ENCODE assay signal across 14 cellular contexts in genomic region chr7:43577485-43577951, GRCh38. TPM values are rescaled to one million over a fixed set of nuclear protein-coding genes. Genes with fewer than 3 reads are reported as not detected.
DNase-seq lines count a peak whose midpoint lies in the region; ATAC-seq and TF ChIP-seq lines count a peak whose summit lies in the region.
"Had no signal": no experiment of that assay in that cellular context is flagged by ENCODE, and none has a peak within 500 bp of the region (broad histone marks: within the 10 kb centered on the region; RNA-seq: fewer than 3 reads in every experiment).

No MANE protein-coding gene starts in this region.

- peak overlapping the region; percentile 30 for H2AFZ ChIP-seq in trophoblast cell (ENCODE audit: insufficient read depth, low read length, poor library complexity)

- H2AK5ac ChIP-seq in trophoblast cell (ENCODE audit: low read length) = no peak overlapping the region

- peak overlapping the region; percentile 20 for H2BK120ac ChIP-seq in trophoblast cell (ENCODE audit: insufficient read depth, low read length, poor library complexity)

- intact Hi-C loops in activated CD4-positive, alpha-beta T cell treated with anti-CD3 and anti-CD28 coated beads, Interleukin-2, amount 10 ng/mL, durations not matched to agents 24 days and 14 days (cut with micrococcal nuclease) = no loop called here

- H3K27ac ChIP-seq in trophoblast cell (ENCODE audit: low read depth, low read length) = no peak overlapping the region
- H3K27ac ChIP-seq: heart left ventricle had no signal

- no peaks in the 10 kb centered on the region for H3K36me3 Mint-ChIP-seq in activated CD4-positive, alpha-beta T cell treated with anti-CD3 and anti-CD28 coated beads, Interleukin-2, amount 10 ng/mL, durations not matched to agents 24 days and 14 days (ENCODE audit: low read depth)
- H3K36me3 Mint-ChIP-seq in brain = no peaks in the 10 kb centered on the region
- H3K36me3 Mint-ChIP-seq: naive B cell had no signal

- H3K27me3 Mint-ChIP-seq in activated CD4-positive, alpha-beta T cell treated with anti-CD3 and anti-CD28 coated beads, Interleukin-2, amount 10 ng/mL, durations not matched to agents 24 days and 14 days = peaks cover 20% of the 10 kb centered on the region
- H3K27me3 Mint-ChIP-seq in brain = peaks cover 27% of the 10 kb centered on the region

- no peak overlapping the region for H4K12ac ChIP-seq in trophoblast cell (ENCODE audit: low read depth, low read length)

- no peak overlapping the region for H2BK12ac ChIP-seq in trophoblast cell (ENCODE audit: low read length)

- no peak for ATAC-seq in GM21786 (IDR thresholded peaks at IDR 0.05; ENCODE audit: unreplicated experiment)
- ATAC-seq: heart left ventricle; stimulated activated effector memory CD8-positive, alpha-beta T cell treated with anti-CD3 and anti-CD28 coated beads, Interleukin-12 subunit alpha, Interleukin-12 subunit beta, amount 100 ng/mL, for 72 hours had no signal

- H3K79me2 ChIP-seq in trophoblast cell (ENCODE audit: control insufficient read depth, insufficient read depth, low read length, poor library complexity) = no peaks in the 10 kb centered on the region

- H3K4ac ChIP-seq in trophoblast cell (ENCODE audit: low read depth, low read length) = no peak overlapping the region

- H3K14ac ChIP-seq in trophoblast cell (ENCODE audit: low read length) = no peak overlapping the region

- no peaks in the 10 kb centered on the region for H3K27me3 ChIP-seq in trophoblast cell (ENCODE audit: insufficient read depth, low read length)

- no peak overlapping the region for H3K18ac ChIP-seq in trophoblast cell (ENCODE audit: low read length)

- peak overlapping the region; percentile 26 for H2BK5ac ChIP-seq in trophoblast cell (ENCODE audit: low read depth, low read length, poor library complexity)

- no peak for TF ChIP-seq CTCF in brain (conservative IDR thresholded peaks at IDR 0.05)

- no peaks in the 10 kb centered on the region for H3K79me1 ChIP-seq in trophoblast cell (ENCODE audit: low read length)

- no peaks in the 10 kb centered on the region for H3K9me3 Mint-ChIP-seq in activated CD4-positive, alpha-beta T cell treated with anti-CD3 and anti-CD28 coated beads, Interleukin-2, amount 10 ng/mL, durations not matched to agents 24 days and 14 days
- H3K9me3 Mint-ChIP-seq in brain = peaks cover 6 to 7% (median 6%) of the 10 kb centered on the region in 5 experiments
- H3K9me3 Mint-ChIP-seq: naive B cell; stimulated activated effector memory CD8-positive, alpha-beta T cell treated with anti-CD3 and anti-CD28 coated beads, Interleukin-12 subunit alpha, Interleukin-12 subunit beta, amount 100 ng/mL, for 72 hours had no signal

- DNase-seq in activated CD4-positive, alpha-beta T cell treated with anti-CD3 and anti-CD28 coated beads, Interleukin-2, amount 10 ng/mL, durations not matched to agents 24 days and 14 days = peak; percentile 71
- no peak for DNase-seq in activated CD4-positive, alpha-beta T cell treated with anti-CD3 and anti-CD28 coated beads for 4 hours
- DNase-seq in NCI-H1105 (lab: John Stamatoyannopoulos, UW) = peak; percentile 10
- DNase-seq in trophoblast cell = peak; percentile 76 to 88
- DNase-seq in NCI-H524 (lab: John Stamatoyannopoulos, UW) = no peak
- DNase-seq in medulla oblongata (ENCODE audit: extremely low spot score) = no peak
- DNase-seq: BE2C, heart left ventricle, naive B cell, NCI-H2029 treated with DMSO at 0.1 percent for 48 hours, T-helper 1 cell had no signal

- no peaks in the 10 kb centered on the region for H3K9me3 ChIP-seq in trophoblast cell (ENCODE audit: insufficient read depth, low read depth, low read length)
- H3K9me3 ChIP-seq: BE2C, heart left ventricle had no signal

- peaks cover 0 to 2% of the 10 kb centered on the region in 2 experiments for H3K4me1 ChIP-seq in trophoblast cell (ENCODE audit: control insufficient read depth in 1 of 2, insufficient read depth in 2 of 2, low read length in 2 of 2)
- H3K4me1 ChIP-seq: BE2C had no signal

- peak overlapping the region; percentile 17 for H4K8ac ChIP-seq in trophoblast cell (ENCODE audit: low read depth, low read length)

- no peak overlapping the region for H3K4me3 ChIP-seq in trophoblast cell (ENCODE audit: low read depth, low read length)
- H3K4me3 ChIP-seq: heart left ventricle had no signal

- no peaks in the 10 kb centered on the region for H3K36me3 ChIP-seq in trophoblast cell (ENCODE audit: control insufficient read depth in 1 of 2, insufficient read depth in 2 of 2, low read length in 2 of 2)
- H3K36me3 ChIP-seq: BE2C, heart left ventricle had no signal

- no peak overlapping the region for H3K4me3 Mint-ChIP-seq in activated CD4-positive, alpha-beta T cell treated with anti-CD3 and anti-CD28 coated beads, Interleukin-2, amount 10 ng/mL, durations not matched to agents 24 days and 14 days
- no peak overlapping the region for H3K4me3 Mint-ChIP-seq in brain
- H3K4me3 Mint-ChIP-seq: naive B cell; stimulated activated effector memory CD8-positive, alpha-beta T cell treated with anti-CD3 and anti-CD28 coated beads, Interleukin-12 subunit alpha, Interleukin-12 subunit beta, amount 100 ng/mL, for 72 hours had no signal

- no peak overlapping the region for H3K4me2 ChIP-seq in trophoblast cell (ENCODE audit: low read length)

- no peak overlapping the region for H3K23ac ChIP-seq in trophoblast cell (ENCODE audit: low read length)

- WGBS in trophoblast cell (ENCODE audit: extremely low coverage, insufficient coverage, insufficient read length) = no CpG with 5 or more reads among the region's 6 CpGs

- H3K27ac Mint-ChIP-seq in activated CD4-positive, alpha-beta T cell treated with anti-CD3 and anti-CD28 coated beads, Interleukin-2, amount 10 ng/mL, durations not matched to agents 24 days and 14 days = no peak overlapping the region
- H3K27ac Mint-ChIP-seq in brain = peak overlapping the region in 3 of 5 experiments; percentile 7 to 57 (median 52)
- H3K27ac Mint-ChIP-seq: naive B cell; stimulated activated effector memory CD8-positive, alpha-beta T cell treated with anti-CD3 and anti-CD28 coated beads, Interleukin-12 subunit alpha, Interleukin-12 subunit beta, amount 100 ng/mL, for 72 hours had no signal

- no peak overlapping the region for H3K9ac ChIP-seq in trophoblast cell (ENCODE audit: low read length)

- no peak overlapping the region for H4K91ac ChIP-seq in trophoblast cell (ENCODE audit: low read depth, low read length)

- peaks cover 19% of the 10 kb centered on the region for H3K4me1 Mint-ChIP-seq in activated CD4-positive, alpha-beta T cell treated with anti-CD3 and anti-CD28 coated beads, Interleukin-2, amount 10 ng/mL, durations not matched to agents 24 days and 14 days
- peaks cover 10% of the 10 kb centered on the region for H3K4me1 Mint-ChIP-seq in brain

RNA-seq across cellular contexts. Expression of gene STK17A, which starts 5.4 kb away (rescaled TPM):
- 30.8 and 33.9 TPM in 2 replicates for total RNA-seq in activated CD4-positive, alpha-beta T cell treated with anti-CD3 and anti-CD28 coated beads, Interleukin-2, amount 10 ng/mL, durations not matched to agents 24 days and 14 days
- 4.2 TPM for polyA plus RNA-seq in brain (ENCODE audit: insufficient read depth, low read depth, low replicate concordance)
- polyA plus RNA-seq in trophoblast cell (2013) = 9.6 and 10.1 TPM in 2 replicates

Comparison
In these comparisons a context has a peak if more than half of its experiments do, and no peak if none do; other contexts are left out.
1. DNase-seq: peak in activated CD4-positive, alpha-beta T cell treated with anti-CD3 and anti-CD28 coated beads, Interleukin-2, amount 10 ng/mL, durations not matched to agents 24 days and 14 days (single experiment), NCI-H1105 (single experiment) and trophoblast cell (2 of 2); none in activated CD4-positive, alpha-beta T cell treated with anti-CD3 and anti-CD28 coated beads for 4 hours (0 of 2), NCI-H524 (0 of 2) and medulla oblongata (single experiment).